In the genomic region with DNA sequence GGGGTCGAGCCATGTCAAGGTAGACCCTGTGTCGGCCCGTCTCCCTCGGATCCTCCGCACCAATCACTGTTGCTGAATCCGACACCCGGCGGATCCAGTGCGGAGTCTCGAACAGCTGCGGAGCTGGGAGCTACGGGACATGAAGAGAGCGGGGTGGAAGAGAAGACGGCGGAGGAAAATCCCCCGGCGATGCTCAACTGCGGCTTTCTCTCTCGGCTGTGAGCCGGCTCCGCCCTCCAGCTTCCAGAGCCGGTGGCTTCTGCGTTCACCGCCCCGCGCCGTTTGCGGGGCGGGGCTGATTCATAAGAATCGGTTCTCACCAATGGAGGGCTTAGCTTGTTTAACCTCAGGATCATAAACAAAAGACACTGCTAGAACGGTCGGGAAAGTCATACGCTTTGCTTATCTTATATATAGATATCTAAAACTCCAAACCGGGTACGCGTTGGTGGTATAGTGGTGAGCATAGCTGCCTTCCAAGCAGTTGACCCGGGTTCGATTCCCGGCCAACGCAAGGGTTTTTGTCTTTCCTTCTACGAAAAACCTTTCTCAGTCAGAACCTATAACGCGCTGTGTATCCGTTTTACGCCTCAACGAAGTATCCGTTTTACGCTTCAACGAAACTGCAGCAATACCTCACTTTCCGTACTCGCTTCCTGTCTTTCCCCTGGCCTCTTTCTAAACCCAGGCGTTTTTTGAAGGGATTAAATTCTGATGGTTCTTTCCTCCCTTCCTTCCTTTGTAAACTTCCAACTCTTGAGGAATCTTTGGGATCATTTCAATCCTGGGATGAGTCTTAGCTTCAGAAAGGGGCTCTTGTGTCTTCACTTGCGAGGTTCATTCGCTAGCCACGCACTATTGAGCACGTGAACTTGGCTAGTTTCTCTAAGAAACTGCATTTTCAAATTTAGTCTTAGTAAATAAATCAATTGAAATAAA, we compare ENCODE assay signal across 8 cellular contexts. TPM values are rescaled to one million over a fixed set of nuclear protein-coding genes. Genes with fewer than 3 reads are reported as not detected.
DNase-seq lines count a peak whose midpoint lies in the region; ATAC-seq and TF ChIP-seq lines count a peak whose summit lies in the region.
"Not testable (repeated sequence)": the region's sequence is repeated elsewhere in the genome, so short reads cannot be mapped to it uniquely, and the experiment has no call there.

No MANE protein-coding gene starts in this region.

- H3K4me1 Mint-ChIP-seq in H9 (peaks cover 13 to 14% of the 10 kb centered on the region in 2 experiments), natural killer cell (peaks cover 18 to 29% of the 10 kb centered on the region in 2 donors)
- H3K4me1 Mint-ChIP-seq in stimulated activated memory B cell treated with anti-CD40 and anti-IgM and Interleukin-4, amounts not matched to agents 10 μg/mL and 1 μg/mL and 100 μg/mL, for 72 hours: peaks cover 13% of the 10 kb centered on the region

- not testable (repeated sequence) for H3K18ac ChIP-seq in H9 (ENCODE audit: insufficient read length, low read depth, low read length)

- H3K36me3 ChIP-seq in DND-41 (ENCODE audit: insufficient read depth, low read length); Loucy (ENCODE audit: insufficient read depth, low read length): not testable (repeated sequence)

- H3K9me3 Mint-ChIP-seq in H9; natural killer cell; stimulated activated memory B cell treated with anti-CD40 and anti-IgM and Interleukin-4, amounts not matched to agents 10 μg/mL and 1 μg/mL and 100 μg/mL, for 72 hours: not testable (repeated sequence)

- TF ChIP-seq CTCF in DND-41 (IDR thresholded peaks at IDR 0.05; ENCODE audit: borderline replicate concordance, extremely low read depth, low read length, poor library complexity, severe bottlenecking); H9 (conservative IDR thresholded peaks at IDR 0.05); Loucy (conservative IDR thresholded peaks at IDR 0.05; ENCODE audit: low read length); fibroblast of pulmonary artery (IDR thresholded peaks at IDR 0.05; ENCODE audit: low read length, missing control alignments); natural killer cell (IDR thresholded peaks at IDR 0.05): not testable (repeated sequence)

- not testable (repeated sequence) for H3F3A ChIP-seq in Loucy (ENCODE audit: low read depth)

- not testable (repeated sequence) for H3K23me2 ChIP-seq in H9 (ENCODE audit: insufficient read length, low read depth, low read length, poor library complexity, severe bottlenecking)

- H3T11ph ChIP-seq in H9 (ENCODE audit: low read length): not testable (repeated sequence)

- intact Hi-C loops in natural killer cell (cut with micrococcal nuclease): loop anchor here (1.0 to 2.0 kb wide), 2 partner anchors 9 to 80 kb away; no protein-coding TSS in a partner anchor

- not testable (repeated sequence) for H3K56ac ChIP-seq in H9 (ENCODE audit: insufficient read length, low read depth, low read length)

- peak overlapping the region; percentile 78 for H3K27ac ChIP-seq in DND-41 (ENCODE audit: low read length)
- H3K27ac ChIP-seq in H9 (ENCODE audit: insufficient read length, low read depth, low read length): not testable (repeated sequence)

- H4K20me1 ChIP-seq in DND-41 (ENCODE audit: insufficient read depth, low read length); H9 (ENCODE audit: control insufficient read depth, insufficient read depth, insufficient read length); Loucy (ENCODE audit: insufficient read depth, low read length, poor library complexity, severe bottlenecking): not testable (repeated sequence)

- not testable (repeated sequence) for H4K91ac ChIP-seq in H9 (ENCODE audit: insufficient read length, low read depth, low read length)

- H4K5ac ChIP-seq in H9 (ENCODE audit: insufficient read length, low read depth, low read length): not testable (repeated sequence)

- H2BK20ac ChIP-seq in H9 (ENCODE audit: low read depth, low read length, poor library complexity, severe bottlenecking): not testable (repeated sequence)

- H3K4me3 ChIP-seq in DND-41 (ENCODE audit: low read depth in 1 of 2, low read length in 2 of 2) (peak overlapping the region; percentile 33 to 65; a peak in 3 of 4 replicates), Loucy (ENCODE audit: low read length, poor library complexity, severe bottlenecking) (peak overlapping the region; percentile 78), fibroblast of pulmonary artery (replicated peaks; ENCODE audit: low read depth, low read length) (peak overlapping the region; percentile 67)

- H3K9me2 ChIP-seq in Loucy (replicated peaks; ENCODE audit: low read depth, low read length): not testable (repeated sequence)

- ATAC-seq in DND-41 (ENCODE audit: insufficient read depth, low read depth) (peak; percentile 82), natural killer cell (peak; percentile 76 to 89 (median 78))
- peak; percentile 92 for ATAC-seq in stimulated activated memory B cell treated with anti-CD40 and anti-IgM and Interleukin-4, amounts not matched to agents 10 μg/mL and 1 μg/mL and 100 μg/mL, for 72 hours

- DNase-seq in DND-41 (peak; percentile 85), H9 (peak; percentile 86), SHP77 (lab: John Stamatoyannopoulos, UW) (peak; percentile 89), fibroblast of pulmonary artery (ENCODE audit: low read depth) (peak; percentile 95), natural killer cell (peak; percentile 82)
- peak; percentile 82 for DNase-seq in activated effector memory CD4-positive, alpha-beta T cell treated with Interleukin-2 at 50 U/mL for 16 hours

- not testable (repeated sequence) for H2BK5ac ChIP-seq in H9 (ENCODE audit: insufficient read length, low read length)

- H3K27ac Mint-ChIP-seq in H9 (peak overlapping the region; percentile 45 to 90 (median 47); a peak in 3 of 7 replicates), natural killer cell (peak overlapping the region; percentile 97 to 99)
- H3K27ac Mint-ChIP-seq in stimulated activated memory B cell treated with anti-CD40 and anti-IgM and Interleukin-4, amounts not matched to agents 10 μg/mL and 1 μg/mL and 100 μg/mL, for 72 hours: peak overlapping the region; percentile 94

- not testable (repeated sequence) for H3K14ac ChIP-seq in H9 (ENCODE audit: insufficient read depth, low read length)

- WGBS in H9 (ENCODE audit: extremely low coverage, insufficient read length, low lambda C conversion rate): no CpG with 5 or more reads among the region's 56 CpGs

- H3K27me3 Mint-ChIP-seq in H9 (ENCODE audit: low read depth): peaks cover 38% of the 10 kb centered on the region
- not testable (repeated sequence) for H3K27me3 Mint-ChIP-seq in natural killer cell (ENCODE audit: low read depth in 2 of 2); stimulated activated memory B cell treated with anti-CD40 and anti-IgM and Interleukin-4, amounts not matched to agents 10 μg/mL and 1 μg/mL and 100 μg/mL, for 72 hours

- H2BK120ac ChIP-seq in H9 (ENCODE audit: low read depth, low read length, poor library complexity, severe bottlenecking): not testable (repeated sequence)

- H2BK12ac ChIP-seq in H9 (ENCODE audit: insufficient read length, low read depth, low read length): not testable (repeated sequence)

- H4K8ac ChIP-seq in H9 (replicated peaks; ENCODE audit: insufficient read length, low read depth, low read length): not testable (repeated sequence)

- not testable (repeated sequence) for H3K79me2 ChIP-seq in DND-41 (ENCODE audit: insufficient read depth, low read length); H9 (ENCODE audit: insufficient read depth, low read length); Loucy (ENCODE audit: insufficient read depth, low read length)

- H3K4ac ChIP-seq in H9 (ENCODE audit: low read depth, low read length): not testable (repeated sequence)

- not testable (repeated sequence) for H3K27me3 ChIP-seq in DND-41 (ENCODE audit: insufficient read depth, low read length, poor library complexity); H9 (ENCODE audit: insufficient read depth, low read length); Loucy (ENCODE audit: insufficient read depth, low read length, poor library complexity, severe bottlenecking)

- H2AFZ ChIP-seq in DND-41 (ENCODE audit: low read depth, low read length): peak overlapping the region; percentile 80
- not testable (repeated sequence) for H2AFZ ChIP-seq in H9 (ENCODE audit: low read length)
- H2AFZ ChIP-seq in Loucy (ENCODE audit: low read length): peak overlapping the region; percentile 77

- H3K9ac ChIP-seq in DND-41 (ENCODE audit: low read depth, low read length) (peak overlapping the region; percentile 63), Loucy (ENCODE audit: low read depth, low read length, poor library complexity, severe bottlenecking) (peak overlapping the region; percentile 90)
- not testable (repeated sequence) for H3K9ac ChIP-seq in H9 (ENCODE audit: extremely low read depth, insufficient read length, low read length)

- H3K36me3 Mint-ChIP-seq in H9 (ENCODE audit: insufficient read depth in 1 of 3, low read depth in 3 of 3); natural killer cell; stimulated activated memory B cell treated with anti-CD40 and anti-IgM and Interleukin-4, amounts not matched to agents 10 μg/mL and 1 μg/mL and 100 μg/mL, for 72 hours: not testable (repeated sequence)

- H2BK15ac ChIP-seq in H9 (ENCODE audit: low read depth, low read length): not testable (repeated sequence)

- not testable (repeated sequence) for H2AK5ac ChIP-seq in H9 (ENCODE audit: insufficient read length, low read length)

- not testable (repeated sequence) for H3K79me1 ChIP-seq in H9 (ENCODE audit: insufficient read depth, low read depth, low read length, poor library complexity, severe bottlenecking)

- H3K4me2 ChIP-seq in DND-41 (ENCODE audit: insufficient read depth, low read length) (peak overlapping the region; percentile 74), H9 (ENCODE audit: insufficient read depth, insufficient read length, low read length) (peak overlapping the region; percentile 69), Loucy (ENCODE audit: low read depth, low read length, poor library complexity, severe bottlenecking) (peak overlapping the region; percentile 90)

- H3K4me1 ChIP-seq in DND-41 (ENCODE audit: insufficient read depth, low read length); H9 (ENCODE audit: insufficient read depth, low read length): not testable (repeated sequence)
- H3K4me1 ChIP-seq in Loucy (ENCODE audit: insufficient read depth, low read length, poor library complexity, severe bottlenecking): peaks cover 13% of the 10 kb centered on the region

- H3K9me3 ChIP-seq in DND-41 (ENCODE audit: insufficient read depth, low read length, severe bottlenecking); H9 (ENCODE audit: control insufficient read depth, low read depth, low read length); Loucy (ENCODE audit: insufficient read depth, low read depth, low read length): not testable (repeated sequence)

- H3K23ac ChIP-seq in H9 (ENCODE audit: insufficient read length, low read depth, low read length): not testable (repeated sequence)

- peak overlapping the region; percentile 89 to 94 for H3K4me3 Mint-ChIP-seq in H9
- peak overlapping the region; percentile 93 for H3K4me3 Mint-ChIP-seq in natural killer cell
- H3K4me3 Mint-ChIP-seq in stimulated activated memory B cell treated with anti-CD40 and anti-IgM and Interleukin-4, amounts not matched to agents 10 μg/mL and 1 μg/mL and 100 μg/mL, for 72 hours: peak overlapping the region; percentile 92

RNA-seq across cellular contexts. Expression of gene HSPA6, which starts 6.6 kb away (rescaled TPM):
- not detected in 2 replicates for total RNA-seq in H9 (2021)
- 1 to 10 TPM; 5.8 to 6.5 (median 6.0) TPM for total RNA-seq in natural killer cell

RNA-seq across cellular contexts. Expression of gene FCGR3A, which starts 18.7 kb away (rescaled TPM):
- not detected in 2 replicates for total RNA-seq in H9 (2021)
- 100 to 1,000 TPM; 557 to 892 (median 848) TPM for total RNA-seq in natural killer cell

RNA-seq across cellular contexts. Expression of gene FCGR2A, which starts 25.7 kb away (rescaled TPM):
- total RNA-seq in H9 (2021) (0.55 TPM in 1 of 2 replicates, not detected in the other), natural killer cell (10 to 100 TPM in 2 of 3 donors, 1 to 10 TPM in 1; 7.5 to 34.6 (median 13.9) TPM)

Comparison
In these comparisons a context has a peak if more than half of its experiments do, and no peak if none do; other contexts are left out.
1. H3K27ac Mint-ChIP-seq: peak in every context shown above with its lines; median percentile 98 in natural killer cell; 94 in stimulated activated memory B cell treated with anti-CD40 and anti-IgM and Interleukin-4, amounts not matched to agents 10 μg/mL and 1 μg/mL and 100 μg/mL, for 72 hours; 47 in H9.
2. RNA of gene FCGR3A, which starts 18.7 kb away (total RNA-seq): 557 to 892 TPM in natural killer cell; not detected in H9; every median in the first group is over 100 times any median in the second.
3. Peak in every context shown above with its lines, with median percentiles within 50 percentile points of each other: ATAC-seq, DNase-seq, H3K4me2 ChIP-seq, H3K4me3 ChIP-seq and H3K4me3 Mint-ChIP-seq.